ENCODE assay signal across 22 cellular contexts in the genomic region with DNA sequence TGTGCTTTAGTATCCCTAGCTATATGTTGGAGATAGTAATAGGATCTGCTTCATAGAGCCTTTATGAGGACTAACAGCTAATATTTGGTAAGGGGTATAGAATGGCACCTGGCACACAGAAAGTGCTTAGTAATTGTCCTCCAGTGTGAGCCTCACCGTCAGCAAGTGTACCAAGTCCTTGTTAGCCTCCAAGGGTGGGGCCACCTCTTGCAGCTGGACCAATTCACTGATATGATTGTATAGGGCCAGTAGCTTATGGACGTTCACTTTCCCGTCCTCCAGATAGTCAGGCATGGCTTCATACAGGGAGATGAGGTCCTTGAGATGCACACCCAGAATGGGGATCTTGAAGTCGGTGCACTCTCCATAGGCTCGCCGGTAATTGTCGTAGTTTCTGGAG. TPM values are rescaled to one million over a fixed set of nuclear protein-coding genes. Genes with fewer than 3 reads are reported as not detected.
DNase-seq lines count a peak whose midpoint lies in the region; ATAC-seq and TF ChIP-seq lines count a peak whose summit lies in the region.
"Had no signal": no experiment of that assay in that cellular context is flagged by ENCODE, and none has a peak within 500 bp of the region (broad histone marks: within the 10 kb centered on the region; RNA-seq: fewer than 3 reads in every experiment).

No MANE protein-coding gene starts in this region.

- H2BK20ac ChIP-seq in IMR-90 (ENCODE audit: low read depth, low read length), result no peak overlapping the region

- CTCF ChIA-PET in IMR-90 (lab: Yijun Ruan, JAX), result interaction anchor here (0.5 kb wide), 1 partner anchor 38 kb away, joined by 3 read pairs; no protein-coding TSS in a partner anchor

- dilution Hi-C loops in IMR-90 (cut with HindIII; ENCODE audit: low sequenced_read_pairs, unreplicated experiment), result no loop called here

- H3K4me1 ChIP-seq in IMR-90 (ENCODE audit: control insufficient read depth, insufficient read depth, low read length) (no peaks in the 10 kb centered on the region; the same call in 1 of the 2 replicates), prostate gland (replicated peaks) (no peaks in the 10 kb centered on the region)
- H3K4me1 ChIP-seq: BE2C, body of pancreas, suprapubic skin had no signal

- POLR2A ChIA-PET in IMR-90 (lab: Charles Lee; ENCODE audit: unreplicated experiment), result interaction anchor here (0.6 kb wide), 1 partner anchor 944 kb away, joined by 3 read pairs; no protein-coding TSS in a partner anchor
- POLR2A ChIA-PET in naive thymus-derived CD8-positive, alpha-beta T cell (lab: Charles Lee), result no interaction called here

- no peak overlapping the region for H2BK5ac ChIP-seq in IMR-90 (ENCODE audit: low read depth, low read length, poor library complexity, severe bottlenecking)

- ATAC-seq in IMR-90 (ENCODE audit: low read depth) (no peak), HG03280 (IDR thresholded peaks at IDR 0.05; ENCODE audit: unreplicated experiment) (no peak)
- no peak for ATAC-seq in activated naive CD4-positive, alpha-beta T cell treated with anti-CD3 and anti-CD28 coated beads, Interleukin-2, amount 50 U/mL, for 72 hours
- ATAC-seq in naive thymus-derived CD8-positive, alpha-beta T cell, result no peak
- ATAC-seq: body of pancreas, HepG2 had no signal

- H2BK120ac ChIP-seq in IMR-90 (ENCODE audit: low read depth, low read length), result no peak overlapping the region

- H3K18ac ChIP-seq in IMR-90 (ENCODE audit: low read depth, low read length), result no peak overlapping the region

- H3K4me3 ChIP-seq in IMR-90 (ENCODE audit: insufficient read depth, low read depth, low read length) (no peak overlapping the region), prostate gland (no peak overlapping the region)
- H3K4me3 ChIP-seq: body of pancreas, lung, suprapubic skin had no signal

- no peak overlapping the region for H3K4me2 ChIP-seq in IMR-90 (ENCODE audit: low read depth, low read length)

- no peak overlapping the region for H4K91ac ChIP-seq in IMR-90 (ENCODE audit: insufficient read depth, low read depth, low read length)

- no peak for TF ChIP-seq RAD21 in IMR-90 (IDR thresholded peaks at IDR 0.05; ENCODE audit: low read length)

- no peaks in the 10 kb centered on the region for H3K27me3 ChIP-seq in IMR-90 (ENCODE audit: control insufficient read depth, insufficient read depth, low read length)
- H3K27me3 ChIP-seq in prostate gland (replicated peaks; ENCODE audit: insufficient read depth), result no peaks in the 10 kb centered on the region
- H3K27me3 ChIP-seq: BE2C, body of pancreas, neutrophil had no signal

- H3K27ac Mint-ChIP-seq in activated CD4-positive, alpha-beta T cell treated with anti-CD3 and anti-CD28 coated beads, Interleukin-2, amount 10 ng/mL, durations not matched to agents 24 days and 14 days, result peak overlapping the region; percentile 73
- peak overlapping the region; percentile 54 to 70 for H3K27ac Mint-ChIP-seq in activated naive CD4-positive, alpha-beta T cell treated with anti-CD3 and anti-CD28 coated beads, Interleukin-2, amount 50 U/mL, for 72 hours
- peak overlapping the region in 9 of 10 donors; percentile 12 to 83 (median 49) for H3K27ac Mint-ChIP-seq in naive thymus-derived CD8-positive, alpha-beta T cell
- H3K27ac Mint-ChIP-seq: progenitor cell of endocrine pancreas had no signal

- H3K23ac ChIP-seq in IMR-90 (ENCODE audit: low read depth, low read length), result no peak overlapping the region

- no peak for DNase-seq in activated CD4-positive, alpha-beta T cell treated with anti-CD3 and anti-CD28 coated beads, Interleukin-2, amount 10 ng/mL, durations not matched to agents 24 days and 14 days
- no peak for DNase-seq in activated CD4-positive, alpha-beta T cell treated with anti-CD3 and anti-CD28 coated beads for 4 hours
- DNase-seq in IMR-90, result no peak
- DNase-seq in activated naive CD4-positive, alpha-beta T cell treated with anti-CD3 and anti-CD28 coated beads, Interleukin-2, amount 50 U/mL, for 72 hours (ENCODE audit: low spot score in 2 of 2), result no peak
- no peak for DNase-seq in naive thymus-derived CD8-positive, alpha-beta T cell
- DNase-seq in stimulated activated CD4-positive, alpha-beta T cell treated with anti-CD3 and anti-CD28 coated beads, Interleukin-1b, Interleukin-23, amount 100 ng/mL, for 48 hours, result no peak
- DNase-seq in prostate gland (ENCODE audit: low spot score), result no peak
- DNase-seq: BE2C, body of pancreas, H7, head of caudate nucleus, kidney glomerular epithelial cell, NCI-H1048, NCI-H187, RPMI8226 had no signal

- H3K4me1 Mint-ChIP-seq in activated CD4-positive, alpha-beta T cell treated with anti-CD3 and anti-CD28 coated beads, Interleukin-2, amount 10 ng/mL, durations not matched to agents 24 days and 14 days, result peaks cover 36% of the 10 kb centered on the region
- peaks cover 0 to 8% (median 4%) of the 10 kb centered on the region in 4 donors for H3K4me1 Mint-ChIP-seq in naive thymus-derived CD8-positive, alpha-beta T cell

- no peak overlapping the region for H4K8ac ChIP-seq in IMR-90 (ENCODE audit: low read depth in 2 of 2, low read length in 2 of 2)

- no TSS peak for BruUV-seq in IMR-90 (replicated peaks; lab: Mats Ljungman, UMichigan)

- H3K9me1 ChIP-seq in IMR-90 (ENCODE audit: insufficient read depth, low read length), result no peaks in the 10 kb centered on the region

- no peak overlapping the region for H2AFZ ChIP-seq in IMR-90 (replicated peaks; ENCODE audit: low read length, poor library complexity)

- H3K36me3 ChIP-seq in IMR-90 (ENCODE audit: control insufficient read depth, insufficient read depth, low read length), result no peaks in the 10 kb centered on the region
- H3K36me3 ChIP-seq in prostate gland, result no peaks in the 10 kb centered on the region
- H3K36me3 ChIP-seq: BE2C, suprapubic skin had no signal

- peaks cover 87% of the 10 kb centered on the region for H3K36me3 Mint-ChIP-seq in activated CD4-positive, alpha-beta T cell treated with anti-CD3 and anti-CD28 coated beads, Interleukin-2, amount 10 ng/mL, durations not matched to agents 24 days and 14 days (ENCODE audit: low read depth)
- peaks cover 25 to 37% of the 10 kb centered on the region in 2 donors for H3K36me3 Mint-ChIP-seq in activated naive CD4-positive, alpha-beta T cell treated with anti-CD3 and anti-CD28 coated beads, Interleukin-2, amount 50 U/mL, for 72 hours
- H3K36me3 Mint-ChIP-seq in naive thymus-derived CD8-positive, alpha-beta T cell, result peaks cover 9 to 94% (median 39%) of the 10 kb centered on the region in 3 donors

- TF ChIP-seq POLR2A in IMR-90 (IDR thresholded peaks at IDR 0.05; ENCODE audit: low read depth, low read length) (no peak), prostate gland (IDR thresholded peaks at IDR 0.05) (no peak)

- no peak overlapping the region for H3K9ac ChIP-seq in IMR-90 (ENCODE audit: low read depth, low read length)

- H3K4ac ChIP-seq in IMR-90 (ENCODE audit: low read depth, low read length), result no peak overlapping the region

- H3K56ac ChIP-seq in IMR-90 (ENCODE audit: extremely low read depth, insufficient read depth, low read length), result no peak overlapping the region

- no peaks in the 10 kb centered on the region for H3K9me3 ChIP-seq in IMR-90 (ENCODE audit: control insufficient read depth, insufficient read depth, low read length)
- no peaks in the 10 kb centered on the region for H3K9me3 ChIP-seq in prostate gland
- H3K9me3 ChIP-seq: BE2C, body of pancreas, neutrophil, suprapubic skin had no signal

- H3K4me3 Mint-ChIP-seq in activated CD4-positive, alpha-beta T cell treated with anti-CD3 and anti-CD28 coated beads, Interleukin-2, amount 10 ng/mL, durations not matched to agents 24 days and 14 days, result no peak overlapping the region
- H3K4me3 Mint-ChIP-seq in naive thymus-derived CD8-positive, alpha-beta T cell, result no peak overlapping the region

- H2AK9ac ChIP-seq in IMR-90 (replicated peaks; ENCODE audit: low read depth, low read length, poor library complexity), result peak overlapping the region; percentile 15

- no peak for TF ChIP-seq CTCF in IMR-90 (conservative IDR thresholded peaks at IDR 0.05; ENCODE audit: low read depth, low read length)
- no peak for TF ChIP-seq CTCF in prostate gland (IDR thresholded peaks at IDR 0.05)

- H2BK15ac ChIP-seq in IMR-90 (ENCODE audit: low read depth, low read length), result no peak overlapping the region

- no peaks in the 10 kb centered on the region for H3K79me1 ChIP-seq in IMR-90 (ENCODE audit: low read depth in 1 of 2, low read length in 2 of 2)

- H3K9me3 Mint-ChIP-seq in activated CD4-positive, alpha-beta T cell treated with anti-CD3 and anti-CD28 coated beads, Interleukin-2, amount 10 ng/mL, durations not matched to agents 24 days and 14 days, result peaks cover 3% of the 10 kb centered on the region
- H3K9me3 Mint-ChIP-seq in activated naive CD4-positive, alpha-beta T cell treated with anti-CD3 and anti-CD28 coated beads, Interleukin-2, amount 50 U/mL, for 72 hours, result no peaks in the 10 kb centered on the region
- H3K9me3 Mint-ChIP-seq in naive thymus-derived CD8-positive, alpha-beta T cell, result no peaks in the 10 kb centered on the region

- H3K27me3 Mint-ChIP-seq in activated CD4-positive, alpha-beta T cell treated with anti-CD3 and anti-CD28 coated beads, Interleukin-2, amount 10 ng/mL, durations not matched to agents 24 days and 14 days, result no peaks in the 10 kb centered on the region
- H3K27me3 Mint-ChIP-seq in naive thymus-derived CD8-positive, alpha-beta T cell, result no peaks in the 10 kb centered on the region
- H3K27me3 Mint-ChIP-seq: progenitor cell of endocrine pancreas had no signal

- in situ Hi-C loops in IMR-90 (cut with MboI; ENCODE audit: low sequenced_read_pairs), result no loop called here

- no peak overlapping the region for H2AK5ac ChIP-seq in IMR-90 (ENCODE audit: low read depth, low read length)

- no peak overlapping the region for H4K5ac ChIP-seq in IMR-90 (ENCODE audit: low read depth, low read length)

- no peak overlapping the region for H3K14ac ChIP-seq in IMR-90 (replicated peaks; ENCODE audit: low read depth, low read length)

- no peaks in the 10 kb centered on the region for H4K20me1 ChIP-seq in IMR-90 (ENCODE audit: insufficient read depth, low read length)

- intact Hi-C loops in activated CD4-positive, alpha-beta T cell treated with anti-CD3 and anti-CD28 coated beads, Interleukin-2, amount 10 ng/mL, durations not matched to agents 24 days and 14 days (cut with micrococcal nuclease), result no loop called here
- intact Hi-C loops in IMR-90 (cut with micrococcal nuclease) (no loop called here), prostate gland (cut with DNase I) (no loop called here)

- H3K27ac ChIP-seq in IMR-90 (ENCODE audit: insufficient read depth, low read length) (no peak overlapping the region), prostate gland (no peak overlapping the region)
- H3K27ac ChIP-seq: body of pancreas, neutrophil, suprapubic skin, VCaP had no signal

- 90% methylated on average over 3 of the region's 7 CpGs; no CpG with 5 or more reads in 1 of the 2 experiments for WGBS in IMR-90 (ENCODE audit: extremely low coverage in 2 of 2, insufficient read length in 1 of 2), 2 experiments
- 90% methylated on average over 7 of the region's 7 CpGs for WGBS in prostate gland

RNA-seq across cellular contexts. Expression of a gene that starts 53.6 kb away (rescaled TPM):
- 64.0 and 71.6 TPM in 2 replicates for total RNA-seq in activated CD4-positive, alpha-beta T cell treated with anti-CD3 and anti-CD28 coated beads, Interleukin-2, amount 10 ng/mL, durations not matched to agents 24 days and 14 days
- 2.7 and 7.2 TPM in 2 replicates for total RNA-seq in IMR-90 (2012; rRNA removed)
- 7.9 and 12.2 TPM in 2 replicates for polyA plus RNA-seq in IMR-90 (2012; rRNA removed)
- polyA plus RNA-seq in IMR-90 (2012; cell fraction: cytosol; rRNA removed), result 1.0 and 1.5 TPM in 2 replicates
- 0.23 and 2.2 TPM in 2 replicates for polyA plus RNA-seq in IMR-90 (2012; cell fraction: nucleus; rRNA removed; ENCODE audit: low replicate concordance)
- total RNA-seq in activated naive CD4-positive, alpha-beta T cell treated with anti-CD3 and anti-CD28 coated beads, Interleukin-2, amount 50 U/mL, for 72 hours, result 10 to 100 TPM; 23.8 to 40.3 TPM
- 10 to 100 TPM; 25.6 to 28.4 TPM for total RNA-seq in naive thymus-derived CD8-positive, alpha-beta T cell
- polyA plus RNA-seq in naive thymus-derived CD8-positive, alpha-beta T cell, result 1 to 10 TPM; 1.9 to 3.9 (median 3.2) TPM
- 10 to 100 TPM in 1 of 2 donors, 1 to 10 TPM in 1; 9.8 to 27.0 TPM for total RNA-seq in prostate gland

RNA-seq across cellular contexts. Expression of a gene that starts 57.0 kb away (rescaled TPM):
- 94.4 and 94.7 TPM in 2 replicates for total RNA-seq in activated CD4-positive, alpha-beta T cell treated with anti-CD3 and anti-CD28 coated beads, Interleukin-2, amount 10 ng/mL, durations not matched to agents 24 days and 14 days
- 1.9 and 3.2 TPM in 2 replicates for total RNA-seq in IMR-90 (2012; rRNA removed)
- polyA plus RNA-seq in IMR-90 (2012; rRNA removed), result 1.4 TPM in 2 replicates
- 0.43 and 0.60 TPM in 2 replicates for polyA plus RNA-seq in IMR-90 (2012; cell fraction: cytosol; rRNA removed)
- 0.97 and 2.6 TPM in 2 replicates for polyA plus RNA-seq in IMR-90 (2012; cell fraction: nucleus; rRNA removed; ENCODE audit: low replicate concordance)
- total RNA-seq in activated naive CD4-positive, alpha-beta T cell treated with anti-CD3 and anti-CD28 coated beads, Interleukin-2, amount 50 U/mL, for 72 hours, result 100 to 1,000 TPM in 1 of 2 donors, 10 to 100 TPM in 1; 61.2 to 102 TPM
- 10 to 100 TPM; 83.7 to 88.5 TPM for total RNA-seq in naive thymus-derived CD8-positive, alpha-beta T cell
- polyA plus RNA-seq in naive thymus-derived CD8-positive, alpha-beta T cell, result 10 to 100 TPM; 52.3 to 90.5 (median 73.4) TPM
- 1 to 10 TPM in 1 of 2 donors, under 1 TPM in 1; 0.36 to 7.6 TPM for total RNA-seq in prostate gland
- polyA plus RNA-seq: HepG2 had no signal

Comparison
In these comparisons a context has a peak if more than half of its experiments do, and no peak if none do; other contexts are left out.
1. RNA of a gene that starts 57.0 kb away (total RNA-seq): 61.2 to 102 TPM in activated naive CD4-positive, alpha-beta T cell treated with anti-CD3 and anti-CD28 coated beads, Interleukin-2, amount 50 U/mL, for 72 hours, 94.4 to 94.7 TPM in activated CD4-positive, alpha-beta T cell treated with anti-CD3 and anti-CD28 coated beads, Interleukin-2, amount 10 ng/mL, durations not matched to agents 24 days and 14 days and 83.7 to 88.5 TPM in naive thymus-derived CD8-positive, alpha-beta T cell; 0.36 to 7.6 TPM in prostate gland and 1.9 to 3.2 TPM in IMR-90; every median in the first group is over 4 times any median in the second.
2. Peak in every context shown above with its lines, with median percentiles within 50 percentile points of each other: H3K27ac Mint-ChIP-seq.